Comparison of ENCODE assay signal across 12 cellular contexts in the genomic region with DNA sequence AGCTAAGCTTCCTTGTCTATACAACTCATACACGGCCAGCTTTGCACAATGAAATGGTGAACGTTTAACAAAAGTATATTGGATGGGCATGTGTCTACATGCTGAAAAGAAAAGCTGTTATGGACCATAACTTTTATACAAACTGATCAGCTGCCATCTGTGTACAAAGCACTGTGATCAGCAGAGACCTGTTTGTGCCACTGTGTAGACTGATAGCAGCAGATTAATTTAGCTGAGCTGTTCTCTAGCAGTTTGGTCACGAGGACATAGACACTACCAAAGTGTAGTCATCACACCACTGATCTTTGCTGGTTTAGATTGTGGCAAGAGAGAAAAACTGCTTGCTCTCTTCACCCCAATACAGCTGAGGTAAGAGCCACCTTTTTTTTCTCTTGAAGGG.
A peak's percentile ranks its signal among the peaks of the same experiment; 100 is the strongest.
DNase-seq lines count a peak whose midpoint lies in the region; ATAC-seq and FAIRE-seq lines count a peak whose summit lies in the region.
"Had no signal": no experiment of that assay in that cellular context is flagged by ENCODE, and none has a peak within 500 bp of the region (broad histone marks: within the 10 kb centered on the region; RNA-seq: fewer than 3 reads in every experiment).

No MANE protein-coding gene starts in this region.

- H2BK12ac ChIP-seq in neuronal stem cell (ENCODE audit: low read length), result no peak overlapping the region

- no peaks in the 10 kb centered on the region for H3K79me1 ChIP-seq in neuronal stem cell (ENCODE audit: low read depth, low read length)

- POLR2A ChIA-PET in T-cell (lab: Charles Lee), result no interaction called here

- peaks cover 8 to 26% of the 10 kb centered on the region in 2 donors for H3K4me1 ChIP-seq in neuronal stem cell (ENCODE audit: control insufficient read depth in 2 of 2, insufficient read depth in 1 of 2, low read depth in 1 of 2, low read length in 2 of 2)
- H3K4me1 ChIP-seq: BLaER1 treated with 17β-estradiol and CSF1 and Interleukin-3, amounts not matched to agents 10 nM and 100 nM had no signal

- H3K36me3 ChIP-seq in neuronal stem cell (replicated peaks in 1 of 2; ENCODE audit: control insufficient read depth in 2 of 2, insufficient read depth in 2 of 2, low read length in 2 of 2), result no peaks in the 10 kb centered on the region
- H3K36me3 ChIP-seq: BLaER1 treated with 17β-estradiol and CSF1 and Interleukin-3, amounts not matched to agents 10 nM and 100 nM had no signal

- ATAC-seq in esophagus mucosa (peak; percentile 81), T-cell (replicated peaks in 1 of 4) (no peak), HG03095 (IDR thresholded peaks at IDR 0.05; ENCODE audit: unreplicated experiment) (no peak)
- ATAC-seq: activated CD4-positive, alpha-beta T cell treated with anti-CD3 and anti-CD28 coated beads for 36 hours had no signal

- no peak overlapping the region for H2BK15ac ChIP-seq in neuronal stem cell (ENCODE audit: low read length)

- H3K18ac ChIP-seq in neuronal stem cell (ENCODE audit: low read length), result no peak overlapping the region

- no peak overlapping the region for H3K4me3 Mint-ChIP-seq in T-cell
- H3K4me3 Mint-ChIP-seq: activated CD4-positive, alpha-beta T cell treated with anti-CD3 and anti-CD28 coated beads for 36 hours; natural killer cell treated with Interleukin-12 subunit alpha and Interleukin-12 subunit beta and Interleukin-15 and Interleukin-18, amount 100 ng/mL, for 72 hours had no signal

- peaks cover 0 to 3% of the 10 kb centered on the region in 2 donors for H3K9me3 ChIP-seq in neuronal stem cell (replicated peaks in 1 of 2; ENCODE audit: control insufficient read depth in 2 of 2, insufficient read depth in 1 of 2, low read depth in 1 of 2, low read length in 2 of 2)

- H4K8ac ChIP-seq in neuronal stem cell (ENCODE audit: low read depth, low read length), result no peak overlapping the region

- no peaks in the 10 kb centered on the region for H3K27me3 Mint-ChIP-seq in T-cell
- H3K27me3 Mint-ChIP-seq: activated CD4-positive, alpha-beta T cell treated with anti-CD3 and anti-CD28 coated beads for 36 hours; natural killer cell treated with Interleukin-12 subunit alpha and Interleukin-12 subunit beta and Interleukin-15 and Interleukin-18, amount 100 ng/mL, for 72 hours had no signal

- no peak overlapping the region for H3K4me3 ChIP-seq in neuronal stem cell (ENCODE audit: low read length in 2 of 2)
- H3K4me3 ChIP-seq: BLaER1 treated with 17β-estradiol and CSF1 and Interleukin-3, amounts not matched to agents 10 nM and 100 nM had no signal

- H3K4me1 Mint-ChIP-seq in T-cell, result peaks cover 8 to 26% (median 18%) of the 10 kb centered on the region in 3 donors

- FAIRE-seq in frontal cortex (lab: Jason Lieb, UNC), result no peak

- no peak overlapping the region for H3K14ac ChIP-seq in neuronal stem cell (ENCODE audit: low read length)

- no peak overlapping the region for H4K91ac ChIP-seq in neuronal stem cell (ENCODE audit: low read depth, low read length, poor library complexity)

- no peaks in the 10 kb centered on the region for H3K36me3 Mint-ChIP-seq in T-cell

- no peak overlapping the region for H3K4me2 ChIP-seq in neuronal stem cell (ENCODE audit: insufficient read depth, low read length, poor library complexity, severe bottlenecking)
- H3K4me2 ChIP-seq: BLaER1 treated with 17β-estradiol and CSF1 and Interleukin-3, amounts not matched to agents 10 nM and 100 nM had no signal

- peak overlapping the region; percentile 14 for H3K27ac ChIP-seq in neuronal stem cell (replicated peaks; ENCODE audit: low read length)
- H3K27ac ChIP-seq: BLaER1 treated with 17β-estradiol and CSF1 and Interleukin-3, amounts not matched to agents 10 nM and 100 nM had no signal

- WGBS in neuronal stem cell (ENCODE audit: extremely low coverage in 2 of 2, insufficient read length in 2 of 2, insufficient replicate concordance in 1 of 2), 2 donors, result no CpG with 5 or more reads among the region's 3 CpGs

- no peak overlapping the region for H2BK5ac ChIP-seq in neuronal stem cell (ENCODE audit: low read length)

- no peak overlapping the region for H3K9ac ChIP-seq in neuronal stem cell (ENCODE audit: low read depth, low read length, poor library complexity)
- H3K9ac ChIP-seq: BLaER1 treated with 17β-estradiol and CSF1 and Interleukin-3, amounts not matched to agents 10 nM and 100 nM had no signal

- H3K27ac Mint-ChIP-seq in T-cell, result no peak overlapping the region
- H3K27ac Mint-ChIP-seq: activated CD4-positive, alpha-beta T cell treated with anti-CD3 and anti-CD28 coated beads for 36 hours; natural killer cell treated with Interleukin-12 subunit alpha and Interleukin-12 subunit beta and Interleukin-15 and Interleukin-18, amount 100 ng/mL, for 72 hours had no signal

- H2BK120ac ChIP-seq in neuronal stem cell (ENCODE audit: low read depth, low read length), result no peak overlapping the region

- no peak overlapping the region for H2AK5ac ChIP-seq in neuronal stem cell (ENCODE audit: low read depth, low read length)

- DNase-seq in Ammon's horn (ENCODE audit: low spot score) (peak; percentile 62), NCI-H748 treated with DMSO at 0.1 percent for 48 hours (lab: John Stamatoyannopoulos, UW) (peak; percentile 1), neuronal stem cell (ENCODE audit: low spot score) (no peak), frontal cortex (ENCODE audit: low spot score in 2 of 2) (no peak), T-cell (no peak)
- no peak for DNase-seq in stimulated activated naive CD4-positive, alpha-beta T cell (lab: John Stamatoyannopoulos, UW)
- DNase-seq: activated CD4-positive, alpha-beta T cell treated with anti-CD3 and anti-CD28 coated beads for 36 hours; NCI-H2081 treated with DMSO at 0.1 percent for 48 hours had no signal

- no peak overlapping the region for H3K23ac ChIP-seq in neuronal stem cell (ENCODE audit: low read depth, low read length, poor library complexity)

- CTCF ChIA-PET in T-cell (lab: Charles Lee), result no interaction called here

- peaks cover 0 to 3% (median 0%) of the 10 kb centered on the region in 3 donors for H3K9me3 Mint-ChIP-seq in T-cell
- H3K9me3 Mint-ChIP-seq: natural killer cell treated with Interleukin-12 subunit alpha and Interleukin-12 subunit beta and Interleukin-15 and Interleukin-18, amount 100 ng/mL, for 72 hours had no signal

- H2AFZ ChIP-seq in neuronal stem cell (ENCODE audit: low read length), result no peak overlapping the region

- no peak overlapping the region for H3K4ac ChIP-seq in neuronal stem cell (ENCODE audit: low read length)

- H3K27me3 ChIP-seq in neuronal stem cell (ENCODE audit: control insufficient read depth in 3 of 3, insufficient read depth in 3 of 3, low read depth in 1 of 3, low read length in 3 of 3), result no peaks in the 10 kb centered on the region
- H3K27me3 ChIP-seq: BLaER1 treated with 17β-estradiol and CSF1 and Interleukin-3, amounts not matched to agents 10 nM and 100 nM had no signal

Comparison
In these comparisons a context has a peak if more than half of its experiments do, and no peak if none do; other contexts are left out.
1. DNase-seq: peak in Ammon's horn (single experiment) and NCI-H748 treated with DMSO at 0.1 percent for 48 hours (single experiment); none in neuronal stem cell (single experiment), frontal cortex (0 of 2), stimulated activated naive CD4-positive, alpha-beta T cell (0 of 6) and T-cell (0 of 34).